32 cellular contexts compared by ENCODE assay signal in the genomic region with DNA sequence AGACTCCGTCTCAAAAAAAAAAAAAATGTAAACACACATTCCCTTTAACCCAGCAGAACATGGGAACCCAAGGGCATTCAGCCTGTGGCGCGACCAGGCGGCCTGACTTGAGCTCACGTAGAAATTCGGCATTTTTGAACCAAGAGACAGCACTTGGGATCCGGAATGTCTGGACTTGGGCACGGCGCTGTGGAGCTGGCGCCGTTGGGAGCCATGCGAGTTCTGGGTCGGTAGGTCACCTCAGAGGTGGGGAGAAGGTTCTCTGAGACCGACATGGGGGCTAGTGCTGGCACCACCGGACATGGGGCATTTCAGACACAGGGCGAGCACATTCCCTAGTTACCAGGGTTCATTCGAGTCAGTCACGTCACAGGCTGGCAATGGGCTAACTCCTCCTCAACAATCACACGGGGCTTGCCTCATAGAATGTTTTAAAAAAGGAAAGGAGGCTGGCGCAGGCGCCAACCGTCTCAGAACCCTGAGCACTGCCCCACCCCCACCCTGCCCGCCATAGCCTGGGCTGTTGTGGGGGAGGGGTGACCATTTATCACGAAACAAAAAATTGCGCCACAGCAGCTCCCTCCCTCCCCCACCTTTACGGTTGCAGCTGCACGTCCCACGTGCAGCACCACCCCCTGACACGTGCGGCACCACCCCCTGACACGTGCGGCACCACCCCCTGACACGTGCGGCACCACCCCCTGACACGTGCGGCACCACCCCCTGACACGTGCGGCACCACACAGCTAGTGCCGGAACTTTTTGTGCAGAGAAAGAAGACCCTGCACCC. TPM values are rescaled to one million over a fixed set of nuclear protein-coding genes. Genes with fewer than 3 reads are reported as not detected.
"Had no signal": no experiment of that assay in that cellular context is flagged by ENCODE, and none has a peak within 500 bp of the region (broad histone marks: within the 10 kb centered on the region; RNA-seq: fewer than 3 reads in every experiment).

A gene with protein sequence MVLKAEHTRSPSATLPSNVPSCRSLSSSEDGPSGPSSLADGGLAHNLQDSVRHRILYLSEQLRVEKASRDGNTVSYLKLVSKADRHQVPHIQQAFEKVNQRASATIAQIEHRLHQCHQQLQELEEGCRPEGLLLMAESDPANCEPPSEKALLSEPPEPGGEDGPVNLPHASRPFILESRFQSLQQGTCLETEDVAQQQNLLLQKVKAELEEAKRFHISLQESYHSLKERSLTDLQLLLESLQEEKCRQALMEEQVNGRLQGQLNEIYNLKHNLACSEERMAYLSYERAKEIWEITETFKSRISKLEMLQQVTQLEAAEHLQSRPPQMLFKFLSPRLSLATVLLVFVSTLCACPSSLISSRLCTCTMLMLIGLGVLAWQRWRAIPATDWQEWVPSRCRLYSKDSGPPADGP (minus strand): TSS at position 334 of the 790 bp plus-strand sequence. CDS start 3,007 bp downstream, outside the sequence.

- H3K27me3 ChIP-seq: adrenal gland, SJCRH30 had no signal

- H3K4me2 ChIP-seq: SK-N-SH had no signal

- H3K4me3 ChIP-seq: adrenal gland, breast epithelium, SJCRH30 had no signal

- ATAC-seq: activated CD4-positive, alpha-beta T cell treated with anti-CD3 and anti-CD28 coated beads for 36 hours; activated T-cell treated with anti-CD3 and anti-CD28 coated beads, Interleukin-2, amount 50 U/mL, for 72 hours; Panc1; Right ventricle myocardium inferior had no signal

- H3K9me3 ChIP-seq: adrenal gland, breast epithelium, SJCRH30, SK-N-SH had no signal

- H3K9ac ChIP-seq: SK-N-SH had no signal

- H3K27ac ChIP-seq: adrenal gland, breast epithelium, SJCRH30, WERI-Rb-1 had no signal

- H3K4me1 ChIP-seq: adrenal gland, breast epithelium, SJCRH30 had no signal

- DNase-seq: activated CD4-positive, alpha-beta memory T cell treated with anti-CD3 and anti-CD28 coated beads, Interleukin-2, amount 10 ng/mL, durations not matched to agents 7 days and 5 days; activated CD4-positive, alpha-beta T cell treated with anti-CD3 and anti-CD28 coated beads for 36 hours; activated CD4-positive, alpha-beta T cell treated with anti-CD3 and anti-CD28 coated beads, Interleukin-2, amount 50 U/mL, for 1 hour; activated gamma-delta T cell treated with Interleukin-2 at 50 U/mL for 16 hours; activated naive CD4-positive, alpha-beta T cell treated with anti-CD3 and anti-CD28 coated beads, Interleukin-2, amount 50 U/mL, for 16 hours; activated naive CD8-positive, alpha-beta T cell treated with anti-CD3 and anti-CD28 coated beads, Interleukin-2, amount 10 ng/mL, durations not matched to agents 7 days and 5 days; activated T-cell treated with anti-CD3 and anti-CD28 coated beads for 4 hours; activated T-cell treated with anti-CD3 and anti-CD28 coated beads, Interleukin-2, amount 50 U/mL, for 72 hours; adrenal gland; anterior cingulate cortex; Kasumi-1; KBM-7; NCI-H1105 treated with DMSO at 0.1 percent for 48 hours; NCI-H1436 treated with DMSO at 0.1 percent for 48 hours; NCI-H187; NCI-H2081; NCI-H510A treated with DMSO at 0.1 percent for 48 hours; NCI-H69; NK-92 treated with Interleukin-12 subunit alpha and Interleukin-12 subunit beta, amount 100 ng/mL, for 24 hours; OCI-M1; RPMI8226; SJCRH30; SK-N-SH; T-helper 1 cell; WERI-Rb-1 had no signal

- H3K36me3 ChIP-seq: adrenal gland, breast epithelium, SJCRH30, WERI-Rb-1 had no signal

RNA-seq across cellular contexts. Expression of the gene that starts here (rescaled TPM):
- total RNA-seq: activated CD4-positive, alpha-beta memory T cell treated with anti-CD3 and anti-CD28 coated beads, Interleukin-2, amount 10 ng/mL, durations not matched to agents 7 days and 5 days; activated CD4-positive, alpha-beta T cell treated with anti-CD3 and anti-CD28 coated beads for 36 hours; activated CD8-positive, alpha-beta memory T cell treated with anti-CD3 and anti-CD28 coated beads for 36 hours; activated naive CD8-positive, alpha-beta T cell treated with anti-CD3 and anti-CD28 coated beads, Interleukin-2, amount 10 ng/mL, durations not matched to agents 7 days and 5 days; activated T-cell treated with anti-CD3 and anti-CD28 coated beads, Interleukin-2, amount 50 U/mL, for 72 hours; activated T-helper 2 cell treated with anti-CD3 and anti-CD28 coated beads, Interferon-gamma antibody, Interleukin-2, Interleukin-4, amounts not matched to agents 10 μg/mL and 5 μg/mL and 100 μg/mL, durations not matched to agents 14 hours and 24 hours and 36 hours; breast epithelium; cerebellum; Right ventricle myocardium inferior; SJCRH30; T-helper 2 cell treated with Interferon-gamma antibody and Interleukin-4, amounts not matched to agents 100 ng/mL and 5 ng/mL, for 36 hours had no signal
- polyA plus RNA-seq: SK-N-SH had no signal
